ENCODE assay signal across 1 cellular context in genomic region chr10:82377608-82378007, GRCh38.
TF ChIP-seq lines count a peak whose summit lies in the region.

No MANE protein-coding gene starts in this region.

TF ChIP-seq in H1, 55 proteins besides CTCF, POLR2A, EP300 and RAD21 (continued from another document):
- TF ChIP-seq USF2 (IDR thresholded peaks at IDR 0.05; ENCODE audit: low read length) (no peak), SIN3A (conservative IDR thresholded peaks at IDR 0.05 in 1 of 2, IDR thresholded peaks at IDR 0.05 in 1 of 2; ENCODE audit: low read depth in 1 of 2, low read length in 2 of 2) (no peak), TAF7 (optimal IDR thresholded peaks at IDR 0.05; ENCODE audit: borderline replicate concordance, low read depth, low read length) (no peak), CHD1 (IDR thresholded peaks at IDR 0.05; ENCODE audit: low read depth, low read length) (no peak), RNF2 (IDR thresholded peaks at IDR 0.05; ENCODE audit: borderline replicate concordance, low read depth, low read length, missing control alignments, poor library complexity, severe bottlenecking) (no peak), RBBP5 (IDR thresholded peaks at IDR 0.05; ENCODE audit: borderline replicate concordance, low read depth, low read length) (no peak), CBX8 (IDR thresholded peaks at IDR 0.05; ENCODE audit: borderline replicate concordance, low read depth, low read length) (no peak), TCF12 (IDR thresholded peaks at IDR 0.05; ENCODE audit: low read depth, low read length) (no peak), CHD7 (IDR thresholded peaks at IDR 0.05; ENCODE audit: insufficient replicate concordance, low read length) (no peak), TEAD4 (IDR thresholded peaks at IDR 0.05; ENCODE audit: low read depth, low read length) (no peak), CREB1 (IDR thresholded peaks at IDR 0.05) (no peak), KDM1A (IDR thresholded peaks at IDR 0.05; ENCODE audit: borderline replicate concordance, low read length) (no peak), JUND (IDR thresholded peaks at IDR 0.05; ENCODE audit: low read length) (no peak), SAP30 (IDR thresholded peaks at IDR 0.05; ENCODE audit: insufficient read depth, insufficient replicate concordance, low read length) (no peak), CTBP2 (IDR thresholded peaks at IDR 0.05; ENCODE audit: borderline replicate concordance, insufficient read depth, insufficient read length, low read length) (no peak), SIRT6 (IDR thresholded peaks at IDR 0.05; ENCODE audit: low read length) (no peak), YY1 (IDR thresholded peaks at IDR 0.05; ENCODE audit: low read depth, low read length) (no peak), TAF1 (IDR thresholded peaks at IDR 0.05; ENCODE audit: low read depth, low read length) (no peak)
